In genomic region chr12:101230547-101230946, GRCh38 we compare ENCODE assay signal across 15 cellular contexts. TPM values are rescaled to one million over a fixed set of nuclear protein-coding genes. Genes with fewer than 3 reads are reported as not detected.
DNase-seq lines count a peak whose midpoint lies in the region; ATAC-seq, FAIRE-seq and TF ChIP-seq lines count a peak whose summit lies in the region.
"Had no signal": no experiment of that assay in that cellular context is flagged by ENCODE, and none has a peak within 500 bp of the region (broad histone marks: within the 10 kb centered on the region; RNA-seq: fewer than 3 reads in every experiment).

No MANE protein-coding gene starts in this region.

- H3K4me2 ChIP-seq in keratinocyte (ENCODE audit: control insufficient read depth, extremely low read depth, insufficient read depth, low read depth, low read length) (peak overlapping the region; percentile 29), Karpas-422 (ENCODE audit: low read depth, low read length, poor library complexity, severe bottlenecking) (no peak overlapping the region)

- H3K27ac ChIP-seq in left ventricle myocardium inferior (replicated peaks) (no peak overlapping the region), keratinocyte (ENCODE audit: control insufficient read depth, insufficient read depth, low read length) (peak overlapping the region; percentile 58), Karpas-422 (ENCODE audit: low read length) (no peak overlapping the region)
- H3K27ac ChIP-seq: tibial nerve had no signal

- H3K9me3 ChIP-seq in left ventricle myocardium inferior (replicated peaks) (no peaks in the 10 kb centered on the region), keratinocyte (ENCODE audit: control insufficient read depth, low read depth, low read length) (no peaks in the 10 kb centered on the region), Karpas-422 (ENCODE audit: low read length) (no peaks in the 10 kb centered on the region)
- H3K9me3 ChIP-seq: tibial nerve had no signal

- H3K27me3 ChIP-seq in left ventricle myocardium inferior (ENCODE audit: low read depth) (no peaks in the 10 kb centered on the region), keratinocyte (ENCODE audit: control insufficient read depth, extremely low read depth, insufficient read depth, low read length) (no peaks in the 10 kb centered on the region), Karpas-422 (ENCODE audit: low read length) (no peaks in the 10 kb centered on the region)
- H3K27me3 ChIP-seq: tibial nerve had no signal

- H3K79me2 ChIP-seq in keratinocyte (ENCODE audit: control insufficient read depth, insufficient read depth, low read length): no peaks in the 10 kb centered on the region
- no peaks in the 10 kb centered on the region for H3K79me2 ChIP-seq in Karpas-422 (ENCODE audit: low read length)

- H3K36me3 ChIP-seq in left ventricle myocardium inferior: no peaks in the 10 kb centered on the region
- H3K36me3 ChIP-seq in keratinocyte (ENCODE audit: control insufficient read depth in 2 of 2, extremely low read depth in 1 of 2, insufficient read depth in 2 of 2, low read length in 2 of 2): no peaks in the 10 kb centered on the region
- H3K36me3 ChIP-seq in Karpas-422 (ENCODE audit: insufficient read depth, low read length): no peaks in the 10 kb centered on the region
- H3K36me3 ChIP-seq: tibial nerve had no signal

- no peaks in the 10 kb centered on the region for H3K9me2 ChIP-seq in Karpas-422 (replicated peaks; ENCODE audit: insufficient read depth, low read length)

- H3K9me1 ChIP-seq in keratinocyte (ENCODE audit: control insufficient read depth, extremely low read depth, insufficient read depth, low read length): no peaks in the 10 kb centered on the region

- dilution Hi-C loops in keratinocyte (cut with MboI; ENCODE audit: extremely low pct_ligation_motif_present, low sequenced_read_pairs): no loop called here

- H3K4me1 ChIP-seq in left ventricle myocardium inferior (no peaks in the 10 kb centered on the region), keratinocyte (ENCODE audit: control insufficient read depth, extremely low read depth, insufficient read depth, low read length) (peaks cover 13% of the 10 kb centered on the region), Karpas-422 (ENCODE audit: low read length) (peaks cover 4% of the 10 kb centered on the region; the same call in 1 of the 2 replicates)
- H3K4me1 ChIP-seq: tibial nerve had no signal

- peak; percentile 96 for FAIRE-seq in keratinocyte (lab: Jason Lieb, UNC)

- TF ChIP-seq CTCF in left ventricle myocardium inferior (IDR thresholded peaks at IDR 0.05; ENCODE audit: borderline replicate concordance) (no peak), keratinocyte (optimal IDR thresholded peaks at IDR 0.05 in 1 of 3, IDR thresholded peaks at IDR 0.05 in 1 of 3, conservative IDR thresholded peaks at IDR 0.05 in 1 of 3; ENCODE audit: extremely low read depth in 1 of 3, insufficient read depth in 2 of 3, low read length in 3 of 3) (no peak)

- H2AFZ ChIP-seq in keratinocyte (ENCODE audit: control insufficient read depth, low read length) (peak overlapping the region; percentile 3), Karpas-422 (ENCODE audit: low read length) (no peak overlapping the region)

- H3K9ac ChIP-seq in keratinocyte (ENCODE audit: control insufficient read depth, extremely low read depth, insufficient read depth, low read length) (peak overlapping the region; percentile 14), Karpas-422 (ENCODE audit: low read length) (no peak overlapping the region)

- H4K20me1 ChIP-seq in keratinocyte (ENCODE audit: control insufficient read depth, extremely low read depth, insufficient read depth, low read length) (no peaks in the 10 kb centered on the region), Karpas-422 (ENCODE audit: insufficient read depth, low read depth, low read length) (no peaks in the 10 kb centered on the region)

- ATAC-seq in Right ventricle myocardium inferior (peak; percentile 23), GM21825 (IDR thresholded peaks at IDR 0.05; ENCODE audit: unreplicated experiment) (no peak), GM21447 (IDR thresholded peaks at IDR 0.05; ENCODE audit: unreplicated experiment) (no peak)
- ATAC-seq: activated T-cell treated with anti-CD3 and anti-CD28 coated beads, Interleukin-2, amount 50 U/mL, for 4 hours had no signal

- DNase-seq in Right ventricle myocardium inferior (ENCODE audit: missing footprints) (peak; percentile 41), left ventricle myocardium inferior (no peak), amniotic epithelial cell (ENCODE audit: low read depth) (peak; percentile 72), keratinocyte (ENCODE audit: low read depth, low spot score) (peak; percentile 54), Karpas-422 (no peak)
- no peak for DNase-seq in activated CD4-positive, alpha-beta T cell treated with anti-CD3 and anti-CD28 coated beads, Interleukin-2, amount 50 U/mL, for 1 hour
- DNase-seq: activated T-cell treated with anti-CD3 and anti-CD28 coated beads, Interleukin-2, amount 50 U/mL, for 4 hours; erythroblast; immature natural killer cell; SHP77 had no signal

- intact Hi-C loops in Right ventricle myocardium inferior (cut with DNase I) (no loop called here), left ventricle myocardium inferior (cut with micrococcal nuclease) (no loop called here)

- H3K4me3 ChIP-seq in left ventricle myocardium inferior (no peak overlapping the region), keratinocyte (ENCODE audit: control insufficient read depth in 2 of 3, extremely low read depth in 1 of 3, insufficient read depth in 2 of 3, low read depth in 1 of 3, low read length in 3 of 3) (no peak overlapping the region), Karpas-422 (ENCODE audit: low read length) (no peak overlapping the region)
- H3K4me3 ChIP-seq: skin epidermis, tibial nerve had no signal

RNA-seq across cellular contexts. Expression of gene SLC5A8, which starts 20.5 kb away (rescaled TPM):
- not detected for total RNA-seq in Right ventricle myocardium inferior
- total RNA-seq in left ventricle myocardium inferior: not detected
- polyA plus RNA-seq in keratinocyte: not detected in 3 replicates
- polyA plus RNA-seq in keratinocyte (2011; ENCODE audit: low read depth): not detected
- not detected in 2 replicates for polyA plus RNA-seq in keratinocyte (2011; cell fraction: cytosol; rRNA removed)
- polyA plus RNA-seq in keratinocyte (2011; cell fraction: nucleus; rRNA removed): 0.03 TPM in 1 of 2 replicates, not detected in the other
- polyA plus RNA-seq in keratinocyte (2012; ENCODE audit: low replicate concordance): not detected in 2 replicates
- not detected in 3 replicates for polyA minus RNA-seq in keratinocyte
- polyA minus RNA-seq in keratinocyte (2011; cell fraction: cytosol; rRNA and poly(A)+ RNA removed): not detected
- not detected in 2 replicates for polyA minus RNA-seq in keratinocyte (2011; cell fraction: nucleus; rRNA and poly(A)+ RNA removed)
- not detected in 2 replicates for total RNA-seq in Karpas-422 (2014; rRNA removed; shearing (Covaris generic); ENCODE audit: low replicate concordance)
- total RNA-seq: activated T-cell treated with anti-CD3 and anti-CD28 coated beads, Interleukin-2, amount 50 U/mL, for 4 hours; NCI-H460; tibial nerve had no signal
- polyA plus RNA-seq: immature natural killer cell had no signal

RNA-seq across cellular contexts. Expression of gene UTP20, which starts 49.4 kb away (rescaled TPM):
- 5.7 TPM for total RNA-seq in Right ventricle myocardium inferior
- 7.5 TPM for total RNA-seq in left ventricle myocardium inferior
- 8.6 to 14.8 TPM (median 13.5 TPM) in 3 replicates for polyA plus RNA-seq in keratinocyte
- 4.0 TPM for polyA plus RNA-seq in keratinocyte (2011; ENCODE audit: low read depth)
- 4.0 and 7.9 TPM in 2 replicates for polyA plus RNA-seq in keratinocyte (2011; cell fraction: cytosol; rRNA removed)
- 13.1 and 17.5 TPM in 2 replicates for polyA plus RNA-seq in keratinocyte (2011; cell fraction: nucleus; rRNA removed)
- 3.7 and 10.7 TPM in 2 replicates for polyA plus RNA-seq in keratinocyte (2012; ENCODE audit: low replicate concordance)
- 11.5 to 26.7 TPM (median 13.4 TPM) in 3 replicates for polyA minus RNA-seq in keratinocyte
- 6.5 TPM for polyA minus RNA-seq in keratinocyte (2011; cell fraction: cytosol; rRNA and poly(A)+ RNA removed)
- polyA minus RNA-seq in keratinocyte (2011; cell fraction: nucleus; rRNA and poly(A)+ RNA removed): 21.6 and 36.1 TPM in 2 replicates
- 9.9 and 15.2 TPM in 2 replicates for total RNA-seq in Karpas-422 (2014; rRNA removed; shearing (Covaris generic); ENCODE audit: low replicate concordance)

Comparison
In these comparisons a context has a peak if more than half of its experiments do, and no peak if none do; other contexts are left out.
1. DNase-seq: peak in Right ventricle myocardium inferior (single experiment), amniotic epithelial cell (single experiment) and keratinocyte (single experiment); none in left ventricle myocardium inferior (single experiment), activated CD4-positive, alpha-beta T cell treated with anti-CD3 and anti-CD28 coated beads, Interleukin-2, amount 50 U/mL, for 1 hour (single experiment) and Karpas-422 (single experiment).